22 cellular contexts compared by ENCODE assay signal in the genomic region with DNA sequence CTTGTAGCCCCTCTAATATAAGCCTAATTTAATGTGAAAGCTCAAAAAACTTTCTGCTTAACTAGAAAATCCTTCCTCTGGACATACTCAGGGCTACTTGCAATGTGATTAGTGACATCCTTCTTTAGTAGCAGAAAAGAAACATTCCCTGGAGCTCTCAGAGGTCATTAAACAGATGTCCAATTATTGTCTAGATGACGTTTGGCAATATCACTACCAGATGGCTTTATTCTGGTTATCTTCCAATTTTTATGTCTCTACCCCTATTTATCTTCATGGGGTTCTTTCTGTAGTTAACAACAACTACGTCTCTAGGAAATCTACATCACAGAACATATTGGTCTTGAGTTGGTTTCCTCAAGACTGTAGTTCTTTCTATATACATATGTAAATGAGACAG.
"Had no signal": no experiment of that assay in that cellular context is flagged by ENCODE, and none has a peak within 500 bp of the region (broad histone marks: within the 10 kb centered on the region; RNA-seq: fewer than 3 reads in every experiment).

No MANE protein-coding gene starts in this region.

- H3K36me3 ChIP-seq: ascending aorta had no signal

- H3K4me3 Mint-ChIP-seq: activated CD8-positive, alpha-beta T cell treated with anti-CD3 and anti-CD28 coated beads, Interleukin-2, amount 10 ng/mL, durations not matched to agents 7 days and 5 days; activated naive CD4-positive, alpha-beta T cell treated with anti-CD3 and anti-CD28 coated beads, Interleukin-2, amount 50 U/mL, for 24 hours; activated T-cell treated with anti-CD3 and anti-CD28 coated beads, Interleukin-2, amount 50 U/mL, for 24 hours; activated T-helper 1 cell treated with anti-CD3 and anti-CD28 coated beads, Interleukin-12 subunit alpha, Interleukin-12 subunit beta, Interleukin-2, Interleukin-4 antibody, amounts not matched to agents 30 ng/mL and 10 ng/mL and 1 ng/mL, durations not matched to agents 14 hours and 24 hours and 36 hours; T-helper 1 cell treated with Interleukin-12 subunit alpha and Interleukin-12 subunit beta and Interleukin-4 antibody, amounts not matched to agents 30 μg/mL and 1 μg/mL, for 36 hours had no signal

- H3K4me3 ChIP-seq: ascending aorta, body of pancreas had no signal

- H3K4me1 Mint-ChIP-seq: activated naive CD4-positive, alpha-beta T cell treated with anti-CD3 and anti-CD28 coated beads, Interleukin-2, amount 50 U/mL, for 24 hours had no signal

- DNase-seq: activated CD4-positive, alpha-beta T cell treated with anti-CD3 and anti-CD28 coated beads for 4 hours; activated CD8-positive, alpha-beta memory T cell treated with anti-CD3 and anti-CD28 coated beads, Interleukin-2, amount 50 U/mL, for 48 hours; activated CD8-positive, alpha-beta T cell treated with anti-CD3 and anti-CD28 coated beads, Interleukin-2, amount 10 ng/mL, durations not matched to agents 7 days and 5 days; activated effector memory CD4-positive, alpha-beta T cell treated with Interleukin-2 at 50 U/mL for 16 hours; activated naive CD4-positive, alpha-beta T cell; activated T-cell treated with anti-CD3 and anti-CD28 coated beads, Interleukin-2, amount 50 U/mL, for 24 hours; body of pancreas; central memory CD4-positive, alpha-beta T cell; Kasumi-1; NCI-H1048; NCI-H146; NCI-H2029; NCI-H2107; NCI-H510A; NCI-H748 treated with DMSO at 0.1 percent for 48 hours; RPMI8226 had no signal

- H3K9me3 ChIP-seq: ascending aorta, body of pancreas had no signal

- H3K27ac ChIP-seq: ascending aorta, body of pancreas had no signal

- H3K27me3 ChIP-seq: ascending aorta, body of pancreas had no signal

- H3K4me1 ChIP-seq: ascending aorta, body of pancreas had no signal

- H3K27ac Mint-ChIP-seq: activated CD8-positive, alpha-beta T cell treated with anti-CD3 and anti-CD28 coated beads, Interleukin-2, amount 10 ng/mL, durations not matched to agents 7 days and 5 days; activated naive CD4-positive, alpha-beta T cell treated with anti-CD3 and anti-CD28 coated beads, Interleukin-2, amount 50 U/mL, for 24 hours; activated T-cell treated with anti-CD3 and anti-CD28 coated beads, Interleukin-2, amount 50 U/mL, for 24 hours; activated T-helper 1 cell treated with anti-CD3 and anti-CD28 coated beads, Interleukin-12 subunit alpha, Interleukin-12 subunit beta, Interleukin-2, Interleukin-4 antibody, amounts not matched to agents 30 ng/mL and 10 ng/mL and 1 ng/mL, durations not matched to agents 14 hours and 24 hours and 36 hours; T-helper 1 cell treated with Interleukin-12 subunit alpha and Interleukin-12 subunit beta and Interleukin-4 antibody, amounts not matched to agents 30 μg/mL and 1 μg/mL, for 36 hours had no signal

- ATAC-seq: activated CD4-positive, CD25-positive, alpha-beta regulatory T cell treated with anti-CD3 and anti-CD28 coated beads, Interleukin-2, amount 50 U/mL, for 24 hours; activated CD8-positive, alpha-beta T cell treated with anti-CD3 and anti-CD28 coated beads, Interleukin-2, amount 10 ng/mL, durations not matched to agents 7 days and 5 days; body of pancreas; Right ventricle myocardium inferior had no signal

- H3K9me3 Mint-ChIP-seq: activated T-cell treated with anti-CD3 and anti-CD28 coated beads, Interleukin-2, amount 50 U/mL, for 24 hours; activated T-helper 1 cell treated with anti-CD3 and anti-CD28 coated beads, Interleukin-12 subunit alpha, Interleukin-12 subunit beta, Interleukin-2, Interleukin-4 antibody, amounts not matched to agents 30 ng/mL and 10 ng/mL and 1 ng/mL, durations not matched to agents 14 hours and 24 hours and 36 hours; T-helper 1 cell treated with Interleukin-12 subunit alpha and Interleukin-12 subunit beta and Interleukin-4 antibody, amounts not matched to agents 30 μg/mL and 1 μg/mL, for 36 hours had no signal

- H3K27me3 Mint-ChIP-seq: activated T-cell treated with anti-CD3 and anti-CD28 coated beads, Interleukin-2, amount 50 U/mL, for 24 hours had no signal
